Comparison of ENCODE assay signal across 19 cellular contexts in genomic region chr11:90947930-90948329, GRCh38.
"Had no signal": no experiment of that assay in that cellular context is flagged by ENCODE, and none has a peak within 500 bp of the region (broad histone marks: within the 10 kb centered on the region; RNA-seq: fewer than 3 reads in every experiment).

No MANE protein-coding gene starts in this region.

- DNase-seq: activated CD4-positive, alpha-beta memory T cell treated with anti-CD3 and anti-CD28 coated beads, Interleukin-2, amount 10 ng/mL, durations not matched to agents 7 days and 5 days; activated CD4-positive, alpha-beta T cell treated with anti-CD3 and anti-CD28 coated beads for 36 hours; activated effector memory CD4-positive, alpha-beta T cell treated with Interleukin-2 at 50 U/mL for 16 hours; activated T-cell treated with anti-CD3 and anti-CD28 coated beads, Interleukin-2, amount 50 U/mL, for 24 hours; caudate nucleus; colonic mucosa; hypothalamus; kidney; left ventricle myocardium superior; right lobe of liver; stimulated activated naive CD8-positive, alpha-beta T cell treated with anti-CD3 and anti-CD28 coated beads, Interleukin-15, Interleukin-2, amounts not matched to agents 100 U/mL and 50 U/mL, for 24 hours; trophoblast cell had no signal

- H3K4me3 Mint-ChIP-seq: activated CD4-positive, alpha-beta memory T cell treated with anti-CD3 and anti-CD28 coated beads, Interleukin-2, amount 10 ng/mL, durations not matched to agents 7 days and 5 days; activated CD4-positive, alpha-beta T cell treated with anti-CD3 and anti-CD28 coated beads for 36 hours; activated naive CD4-positive, alpha-beta T cell treated with anti-CD3 and anti-CD28 coated beads, Interleukin-2, amount 50 U/mL, for 24 hours; activated T-cell treated with anti-CD3 and anti-CD28 coated beads, Interleukin-2, amount 50 U/mL, for 24 hours; memory B cell; nephron; T-helper 1 cell treated with Interleukin-12 subunit alpha and Interleukin-12 subunit beta and Interleukin-4 antibody, amounts not matched to agents 30 μg/mL and 1 μg/mL, for 36 hours had no signal

- H3K27me3 Mint-ChIP-seq: activated CD4-positive, alpha-beta memory T cell treated with anti-CD3 and anti-CD28 coated beads, Interleukin-2, amount 10 ng/mL, durations not matched to agents 7 days and 5 days; activated CD4-positive, alpha-beta T cell treated with anti-CD3 and anti-CD28 coated beads for 36 hours; activated naive CD4-positive, alpha-beta T cell treated with anti-CD3 and anti-CD28 coated beads, Interleukin-2, amount 50 U/mL, for 24 hours; activated T-cell treated with anti-CD3 and anti-CD28 coated beads, Interleukin-2, amount 50 U/mL, for 24 hours; memory B cell had no signal

- H3K36me3 Mint-ChIP-seq: activated naive CD4-positive, alpha-beta T cell treated with anti-CD3 and anti-CD28 coated beads, Interleukin-2, amount 50 U/mL, for 24 hours; memory B cell had no signal

- H3K27ac ChIP-seq: colonic mucosa, esophagus muscularis mucosa, prostate gland, right lobe of liver, suprapubic skin had no signal

- H3K4me1 ChIP-seq: colonic mucosa, esophagus muscularis mucosa, prostate gland, right lobe of liver, suprapubic skin had no signal

- H3K27me3 ChIP-seq: colonic mucosa, esophagus muscularis mucosa, right lobe of liver, suprapubic skin had no signal

- H3K36me3 ChIP-seq: colonic mucosa, esophagus muscularis mucosa, prostate gland, right lobe of liver, suprapubic skin had no signal

- H3K4me1 Mint-ChIP-seq: activated CD4-positive, alpha-beta memory T cell treated with anti-CD3 and anti-CD28 coated beads, Interleukin-2, amount 10 ng/mL, durations not matched to agents 7 days and 5 days; activated CD4-positive, alpha-beta T cell treated with anti-CD3 and anti-CD28 coated beads for 36 hours; activated naive CD4-positive, alpha-beta T cell treated with anti-CD3 and anti-CD28 coated beads, Interleukin-2, amount 50 U/mL, for 24 hours; memory B cell; nephron had no signal

- FAIRE-seq: kidney had no signal

- H3K9me3 ChIP-seq: colonic mucosa, esophagus muscularis mucosa, prostate gland, right lobe of liver had no signal

- H3K4me3 ChIP-seq: colonic mucosa, esophagus muscularis mucosa, prostate gland, right lobe of liver, suprapubic skin had no signal

- ATAC-seq: activated CD4-positive, alpha-beta T cell treated with anti-CD3 and anti-CD28 coated beads for 36 hours; left ventricle myocardium superior; right lobe of liver; stimulated activated naive CD8-positive, alpha-beta T cell treated with anti-CD3 and anti-CD28 coated beads, Interleukin-15, Interleukin-2, amounts not matched to agents 100 U/mL and 50 U/mL, for 24 hours had no signal

- H3K27ac Mint-ChIP-seq: activated CD4-positive, alpha-beta memory T cell treated with anti-CD3 and anti-CD28 coated beads, Interleukin-2, amount 10 ng/mL, durations not matched to agents 7 days and 5 days; activated CD4-positive, alpha-beta T cell treated with anti-CD3 and anti-CD28 coated beads for 36 hours; activated naive CD4-positive, alpha-beta T cell treated with anti-CD3 and anti-CD28 coated beads, Interleukin-2, amount 50 U/mL, for 24 hours; activated T-cell treated with anti-CD3 and anti-CD28 coated beads, Interleukin-2, amount 50 U/mL, for 24 hours; memory B cell; nephron; T-helper 1 cell treated with Interleukin-12 subunit alpha and Interleukin-12 subunit beta and Interleukin-4 antibody, amounts not matched to agents 30 μg/mL and 1 μg/mL, for 36 hours had no signal

- H3K9me3 Mint-ChIP-seq: activated CD4-positive, alpha-beta memory T cell treated with anti-CD3 and anti-CD28 coated beads, Interleukin-2, amount 10 ng/mL, durations not matched to agents 7 days and 5 days; activated naive CD4-positive, alpha-beta T cell treated with anti-CD3 and anti-CD28 coated beads, Interleukin-2, amount 50 U/mL, for 24 hours; nephron; T-helper 1 cell treated with Interleukin-12 subunit alpha and Interleukin-12 subunit beta and Interleukin-4 antibody, amounts not matched to agents 30 μg/mL and 1 μg/mL, for 36 hours had no signal
